ENCODE assay signal across 8 cellular contexts in the genomic region with DNA sequence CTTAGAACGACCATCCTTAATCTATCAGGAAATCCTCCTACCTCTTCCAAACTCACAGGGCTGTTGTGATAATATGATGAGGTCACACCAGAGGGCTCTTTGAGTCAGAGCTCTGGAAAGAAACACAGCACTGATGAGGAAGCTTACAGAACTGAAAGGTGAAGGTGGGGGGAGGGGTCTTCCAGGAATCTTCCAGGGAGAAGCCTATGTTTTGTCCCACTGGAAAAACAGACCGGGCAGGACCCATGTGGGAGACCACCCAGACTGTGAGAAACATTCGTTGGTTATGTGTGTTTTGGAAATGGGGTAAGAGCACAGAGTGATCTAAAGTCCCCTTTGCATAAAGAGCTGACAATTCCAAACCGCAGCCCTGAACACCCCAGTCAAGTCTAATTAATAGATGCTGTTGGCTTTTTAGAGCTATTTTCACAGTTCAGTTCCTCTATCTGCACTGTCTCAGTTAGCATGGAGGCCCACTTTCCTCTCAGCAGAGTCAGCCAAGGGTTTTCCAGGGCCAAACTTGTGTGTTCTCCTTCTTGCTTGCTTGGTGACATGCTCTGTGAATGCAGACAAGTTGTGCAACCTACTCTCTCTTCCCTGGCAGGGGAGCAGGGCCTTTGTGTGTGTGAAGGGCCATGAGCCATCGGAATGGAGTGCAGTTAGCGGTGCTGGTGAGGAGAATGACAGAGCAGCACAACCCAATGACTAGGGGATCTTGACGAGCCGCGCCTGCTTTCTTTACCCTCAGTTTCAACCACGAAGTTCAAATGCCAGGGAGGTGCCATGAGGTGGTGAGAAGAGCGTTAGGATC. TPM values are rescaled to one million over a fixed set of nuclear protein-coding genes. Genes with fewer than 3 reads are reported as not detected.
DNase-seq lines count a peak whose midpoint lies in the region; ATAC-seq and TF ChIP-seq lines count a peak whose summit lies in the region.

No MANE protein-coding gene starts in this region.

- H3K36me3 ChIP-seq in Peyer's patch: no peaks in the 10 kb centered on the region
- H3K36me3 ChIP-seq in esophagus squamous epithelium: no peaks in the 10 kb centered on the region

- TF ChIP-seq POLR2A in Peyer's patch (IDR thresholded peaks at IDR 0.05) (no peak), esophagus squamous epithelium (IDR thresholded peaks at IDR 0.05) (no peak)

- H3K9me3 ChIP-seq in Peyer's patch (no peaks in the 10 kb centered on the region), esophagus squamous epithelium (no peaks in the 10 kb centered on the region)

- H3K4me3 ChIP-seq in Peyer's patch (no peak overlapping the region), esophagus squamous epithelium (no peak overlapping the region)

- intact Hi-C loops in esophagus squamous epithelium (cut with DNase I): no loop called here

- no peak for TF ChIP-seq CTCF in Peyer's patch (IDR thresholded peaks at IDR 0.05)
- TF ChIP-seq CTCF in esophagus squamous epithelium (IDR thresholded peaks at IDR 0.05): no peak

- no peak for ATAC-seq in HG03469 (IDR thresholded peaks at IDR 0.05; ENCODE audit: unreplicated experiment)

- peak overlapping the region; percentile 21 to 71 (median 46) for H3K27ac ChIP-seq in Peyer's patch
- peak overlapping the region; percentile 75 to 87 (median 83) for H3K27ac ChIP-seq in esophagus squamous epithelium

- H3K4me1 ChIP-seq in Peyer's patch (peaks cover 0 to 10% (median 0%) of the 10 kb centered on the region in 4 donors), esophagus squamous epithelium (peaks cover 26 to 56% (median 38%) of the 10 kb centered on the region in 3 donors)

- 42 to 43% methylated on average over 8 to 9 of the region's 11 CpGs for WGBS in esophagus squamous epithelium, 2 donors

- peak; percentile 73 for DNase-seq in ELF-1 (ENCODE audit: low read depth, low spot score)
- peak in 1 of 3 donors; percentile 68 for DNase-seq in Peyer's patch
- no peak for DNase-seq in esophagus squamous epithelium (lab: John Stamatoyannopoulos, UW)
- DNase-seq in pons (ENCODE audit: low spot score): peak; percentile 60
- DNase-seq in iPS-NIHi7 (ENCODE audit: extremely low spot score): no peak
- no peak for DNase-seq in NK-92 (lab: John Stamatoyannopoulos, UW; ENCODE audit: unreplicated experiment)
- no peak for DNase-seq in NCI-H1105 (lab: John Stamatoyannopoulos, UW)

- H3K27me3 ChIP-seq in Peyer's patch: no peaks in the 10 kb centered on the region
- no peaks in the 10 kb centered on the region for H3K27me3 ChIP-seq in esophagus squamous epithelium

RNA-seq across cellular contexts. Expression of gene PHLDA3, which starts 12.3 kb away (rescaled TPM):
- total RNA-seq in Peyer's patch (10 to 100 TPM in 1 of 4 donors, 1 to 10 TPM in 3; 4.4 to 43.7 (median 5.2) TPM), esophagus squamous epithelium (10 to 100 TPM; 60.9 to 87.9 (median 75.1) TPM)

RNA-seq across cellular contexts. Expression of gene TNNI1, which starts 35.2 kb away (rescaled TPM):
- total RNA-seq in Peyer's patch (under 1 TPM in 1 of 4 donors, not detected in 3; 0.13 TPM), esophagus squamous epithelium (not detected)

RNA-seq across cellular contexts. Expression of gene CSRP1, which starts 50.2 kb away (rescaled TPM):
- 100 to 1,000 TPM; 139 to 306 (median 160) TPM for total RNA-seq in Peyer's patch
- 1,000 to 10,000 TPM in 1 of 4 donors, 100 to 1,000 TPM in 3; 243 to 1,044 (median 363) TPM for total RNA-seq in esophagus squamous epithelium

RNA-seq across cellular contexts. Expression of gene LAD1, which starts 57.6 kb away (rescaled TPM):
- 100 to 1,000 TPM; 106 to 224 (median 192) TPM for total RNA-seq in Peyer's patch
- 100 to 1,000 TPM; 242 to 377 (median 320) TPM for total RNA-seq in esophagus squamous epithelium

Comparison
In these comparisons a context has a peak if more than half of its experiments do, and no peak if none do; other contexts are left out.
1. DNase-seq: peak in ELF-1 (single experiment) and pons (single experiment); none in esophagus squamous epithelium (single experiment), iPS-NIHi7 (single experiment), NK-92 (single experiment) and NCI-H1105 (single experiment).